16 cellular contexts compared by ENCODE assay signal in genomic region chr4:16259531-16260246, GRCh38. TPM values are rescaled to one million over a fixed set of nuclear protein-coding genes. Genes with fewer than 3 reads are reported as not detected.
A peak's percentile ranks its signal among the peaks of the same experiment; 100 is the strongest.
DNase-seq lines count a peak whose midpoint lies in the region; ATAC-seq and TF ChIP-seq lines count a peak whose summit lies in the region.
"Had no signal": no experiment of that assay in that cellular context is flagged by ENCODE, and none has a peak within 500 bp of the region (broad histone marks: within the 10 kb centered on the region; RNA-seq: fewer than 3 reads in every experiment).

No MANE protein-coding gene starts in this region.

- no peak overlapping the region for H3K27ac ChIP-seq in psoas muscle

- no peaks in the 10 kb centered on the region for H3K27me3 Mint-ChIP-seq in activated naive CD8-positive, alpha-beta T cell treated with anti-CD3 and anti-CD28 coated beads, Interleukin-2, amount 50 U/mL, for 24 hours
- no peaks in the 10 kb centered on the region for H3K27me3 Mint-ChIP-seq in nephron progenitor cell (ENCODE audit: low read depth, poor library complexity)
- H3K27me3 Mint-ChIP-seq: activated CD4-positive, alpha-beta T cell treated with anti-CD3 and anti-CD28 coated beads, Interleukin-2, amount 10 ng/mL, durations not matched to agents 24 days and 14 days; progenitor cell of endocrine pancreas had no signal

- 82 to 92% (median 87%) methylated on average over 5 of the region's 5 CpGs for WGBS in psoas muscle, 3 donors

- no peaks in the 10 kb centered on the region for H3K27me3 ChIP-seq in psoas muscle (ENCODE audit: insufficient read depth in 3 of 3, low read length in 2 of 3)

- H3K9me3 ChIP-seq in psoas muscle, result no peaks in the 10 kb centered on the region

- H3K4me3 ChIP-seq in psoas muscle, result no peak overlapping the region

- peaks cover 0 to 4% of the 10 kb centered on the region in 2 donors for H3K36me3 ChIP-seq in psoas muscle (ENCODE audit: insufficient read depth in 1 of 2, low read depth in 1 of 2)

- H3K9me3 Mint-ChIP-seq in activated naive CD8-positive, alpha-beta T cell treated with anti-CD3 and anti-CD28 coated beads, Interleukin-2, amount 50 U/mL, for 24 hours, result peaks cover 6% of the 10 kb centered on the region
- no peaks in the 10 kb centered on the region for H3K9me3 Mint-ChIP-seq in nephron progenitor cell
- H3K9me3 Mint-ChIP-seq: activated naive CD4-positive, alpha-beta T cell treated with anti-CD3 and anti-CD28 coated beads, Interleukin-2, amount 50 U/mL, for 72 hours; H9 had no signal

- intact Hi-C loops in psoas muscle (cut with DNase I), result loop anchor here (5.0 to 10.0 kb wide), 3 partner anchors 32 to 375 kb away; partner anchors contain the start of gene TAPT1 (in 1 of the 2)

- peak; percentile 80 for ATAC-seq in activated naive CD8-positive, alpha-beta T cell treated with anti-CD3 and anti-CD28 coated beads, Interleukin-2, amount 50 U/mL, for 24 hours
- ATAC-seq in stimulated activated naive CD8-positive, alpha-beta T cell treated with anti-CD3 and anti-CD28 coated beads, Interleukin-15, Interleukin-2, amounts not matched to agents 100 U/mL and 50 U/mL, for 24 hours, result peak; percentile 80
- no peak for ATAC-seq in psoas muscle
- ATAC-seq: left colon had no signal

- DNase-seq in activated CD4-positive, alpha-beta T cell treated with anti-CD3 and anti-CD28 coated beads for 48 hours, result peak; percentile 58
- no peak for DNase-seq in activated CD4-positive, alpha-beta T cell treated with anti-CD3 and anti-CD28 coated beads for 4 hours
- peak; percentile 27 for DNase-seq in activated naive CD8-positive, alpha-beta T cell treated with anti-CD3 and anti-CD28 coated beads, Interleukin-2, amount 50 U/mL, for 24 hours
- DNase-seq in nephron progenitor cell, result no peak
- DNase-seq in stimulated activated naive CD8-positive, alpha-beta T cell treated with anti-CD3 and anti-CD28 coated beads, Interleukin-15, Interleukin-2, amounts not matched to agents 100 U/mL and 50 U/mL, for 24 hours, result peak; percentile 17
- DNase-seq in DMS53 (lab: John Stamatoyannopoulos, UW), result no peak
- no peak for DNase-seq in psoas muscle
- DNase-seq in GM19240 (ENCODE audit: insufficient read length, low spot score), result no peak
- DNase-seq: activated CD4-positive, alpha-beta T cell treated with anti-CD3 and anti-CD28 coated beads, Interleukin-2, amount 10 ng/mL, durations not matched to agents 24 days and 14 days; H9; Kasumi-1; left colon; NCI-H187 treated with DMSO at 0.1 percent for 48 hours; NCI-H69 had no signal

- TF ChIP-seq CTCF in nephron progenitor cell (IDR thresholded peaks at IDR 0.05) (no peak), psoas muscle (IDR thresholded peaks at IDR 0.05) (no peak)

- H3K4me1 ChIP-seq in psoas muscle, result peaks cover 2% of the 10 kb centered on the region

- peak overlapping the region; percentile 69 for H3K27ac Mint-ChIP-seq in activated naive CD8-positive, alpha-beta T cell treated with anti-CD3 and anti-CD28 coated beads, Interleukin-2, amount 50 U/mL, for 24 hours
- H3K27ac Mint-ChIP-seq in nephron progenitor cell, result peak overlapping the region; percentile 21
- H3K27ac Mint-ChIP-seq: activated CD4-positive, alpha-beta T cell treated with anti-CD3 and anti-CD28 coated beads, Interleukin-2, amount 10 ng/mL, durations not matched to agents 24 days and 14 days; H9; progenitor cell of endocrine pancreas had no signal

- H3K36me3 Mint-ChIP-seq in activated naive CD8-positive, alpha-beta T cell treated with anti-CD3 and anti-CD28 coated beads, Interleukin-2, amount 50 U/mL, for 24 hours (ENCODE audit: low read depth), result peaks cover 21% of the 10 kb centered on the region
- peaks cover 44% of the 10 kb centered on the region for H3K36me3 Mint-ChIP-seq in nephron progenitor cell (ENCODE audit: low read depth)

- peaks cover 44% of the 10 kb centered on the region for H3K4me1 Mint-ChIP-seq in activated naive CD8-positive, alpha-beta T cell treated with anti-CD3 and anti-CD28 coated beads, Interleukin-2, amount 50 U/mL, for 24 hours
- peaks cover 7% of the 10 kb centered on the region for H3K4me1 Mint-ChIP-seq in nephron progenitor cell
- H3K4me1 Mint-ChIP-seq: H9 had no signal

- H3K4me3 Mint-ChIP-seq in activated naive CD8-positive, alpha-beta T cell treated with anti-CD3 and anti-CD28 coated beads, Interleukin-2, amount 50 U/mL, for 24 hours, result no peak overlapping the region
- H3K4me3 Mint-ChIP-seq in nephron progenitor cell, result no peak overlapping the region
- H3K4me3 Mint-ChIP-seq: activated CD4-positive, alpha-beta T cell treated with anti-CD3 and anti-CD28 coated beads, Interleukin-2, amount 10 ng/mL, durations not matched to agents 24 days and 14 days; H9 had no signal

RNA-seq across cellular contexts. Expression of gene TAPT1, which starts 33.4 kb away (rescaled TPM):
- total RNA-seq in psoas muscle, result 10 to 100 TPM; 43.6 to 70.5 (median 53.2) TPM
- polyA plus RNA-seq in psoas muscle, result 100 to 1,000 TPM in 1 of 3 donors, 10 to 100 TPM in 2; 14.2 to 101 (median 27.4) TPM

Comparison
In these comparisons a context has a peak if more than half of its experiments do, and no peak if none do; other contexts are left out.
1. DNase-seq: peak in activated CD4-positive, alpha-beta T cell treated with anti-CD3 and anti-CD28 coated beads for 48 hours (single experiment), activated naive CD8-positive, alpha-beta T cell treated with anti-CD3 and anti-CD28 coated beads, Interleukin-2, amount 50 U/mL, for 24 hours (single experiment) and stimulated activated naive CD8-positive, alpha-beta T cell treated with anti-CD3 and anti-CD28 coated beads, Interleukin-15, Interleukin-2, amounts not matched to agents 100 U/mL and 50 U/mL, for 24 hours (single experiment); none in activated CD4-positive, alpha-beta T cell treated with anti-CD3 and anti-CD28 coated beads for 4 hours (0 of 2), nephron progenitor cell (single experiment), DMS53 (single experiment), psoas muscle (0 of 2) and GM19240 (single experiment).
2. ATAC-seq: peak in activated naive CD8-positive, alpha-beta T cell treated with anti-CD3 and anti-CD28 coated beads, Interleukin-2, amount 50 U/mL, for 24 hours (single experiment) and stimulated activated naive CD8-positive, alpha-beta T cell treated with anti-CD3 and anti-CD28 coated beads, Interleukin-15, Interleukin-2, amounts not matched to agents 100 U/mL and 50 U/mL, for 24 hours (single experiment); none in psoas muscle (0 of 4).